In the genomic region with DNA sequence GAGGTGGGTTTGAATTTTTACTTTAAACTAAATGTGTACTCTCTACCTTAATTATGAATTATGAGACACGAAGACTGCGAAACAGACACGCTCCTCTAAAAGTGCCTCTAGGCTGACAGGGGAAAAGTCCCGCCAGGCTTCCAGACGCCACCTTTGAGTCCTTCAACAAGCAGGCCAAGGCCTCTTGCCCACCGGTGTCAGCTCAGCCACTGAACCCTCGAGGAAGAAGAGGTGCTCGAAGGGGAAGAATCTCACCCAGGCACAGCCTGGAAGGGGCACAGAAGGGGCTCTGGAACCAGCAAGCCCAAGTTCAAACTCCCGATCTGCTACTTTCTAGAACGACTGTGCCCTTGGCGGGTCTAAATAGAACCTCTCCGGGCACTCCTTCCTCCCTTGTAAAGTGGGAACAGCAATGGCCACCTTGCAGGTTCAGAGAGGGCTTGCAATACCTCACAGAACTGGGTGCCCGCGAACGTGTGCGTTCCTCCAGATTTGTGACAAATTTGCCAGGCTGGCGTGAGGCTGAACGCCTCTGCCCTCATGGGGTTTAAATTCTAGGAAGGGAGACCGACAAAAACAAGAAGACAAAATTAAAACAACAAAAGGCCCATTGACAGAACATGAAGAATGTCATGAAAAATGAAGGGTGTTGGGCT, we compare ENCODE assay signal across 9 cellular contexts.
DNase-seq lines count a peak whose midpoint lies in the region; ATAC-seq and TF ChIP-seq lines count a peak whose summit lies in the region.
"Had no signal": no experiment of that assay in that cellular context is flagged by ENCODE, and none has a peak within 500 bp of the region (broad histone marks: within the 10 kb centered on the region; RNA-seq: fewer than 3 reads in every experiment).

No MANE protein-coding gene starts in this region.

- no peaks in the 10 kb centered on the region for H3K36me3 ChIP-seq in lower lobe of right lung
- H3K36me3 ChIP-seq in tibial artery = no peaks in the 10 kb centered on the region

- DNase-seq in activated T-cell treated with anti-CD3 and anti-CD28 coated beads, Interleukin-2, amount 50 U/mL, for 72 hours = no peak
- DNase-seq in activated T-cell treated with anti-CD3 and anti-CD28 coated beads, Interleukin-2, amount 50 U/mL, for 1 hour = no peak
- DNase-seq in astrocyte of the spinal cord (ENCODE audit: low read depth, low spot score) (no peak), lower lobe of right lung (no peak), tibial artery (no peak), COR-L47 (lab: John Stamatoyannopoulos, UW) (no peak), G401 (ENCODE audit: low spot score) (no peak)
- no peak for DNase-seq in stimulated activated CD4-positive, alpha-beta T cell treated with anti-CD3 and anti-CD28 coated beads, Interleukin-15, amount 100 ng/mL, for 24 hours
- DNase-seq: DMS79 had no signal

- no peak for ATAC-seq in activated T-cell treated with anti-CD3 and anti-CD28 coated beads, Interleukin-2, amount 50 U/mL, for 72 hours (replicated peaks in 1 of 2)
- ATAC-seq in lower lobe of right lung = no peak

- no peaks in the 10 kb centered on the region for H3K9me3 Mint-ChIP-seq in activated T-cell treated with anti-CD3 and anti-CD28 coated beads, Interleukin-2, amount 50 U/mL, for 72 hours

- H3K27me3 ChIP-seq in lower lobe of right lung (ENCODE audit: low read depth) (no peaks in the 10 kb centered on the region), tibial artery (no peaks in the 10 kb centered on the region)

- no peaks in the 10 kb centered on the region for H3K27me3 Mint-ChIP-seq in activated T-cell treated with anti-CD3 and anti-CD28 coated beads, Interleukin-2, amount 50 U/mL, for 72 hours (ENCODE audit: low read depth)

- TF ChIP-seq CTCF in astrocyte of the spinal cord (IDR thresholded peaks at IDR 0.05; ENCODE audit: low read depth, low read length) = no peak
- TF ChIP-seq CTCF in lower lobe of right lung (IDR thresholded peaks at IDR 0.05) = no peak
- no peak for TF ChIP-seq CTCF in tibial artery (IDR thresholded peaks at IDR 0.05)

- H3K27ac ChIP-seq in lower lobe of right lung = peak overlapping the region; percentile 90
- H3K27ac ChIP-seq in tibial artery = peak overlapping the region; percentile 82 to 83

- H3K4me1 ChIP-seq in lower lobe of right lung (peaks cover 41% of the 10 kb centered on the region), tibial artery (peaks cover 0 to 36% (median 27%) of the 10 kb centered on the region in 4 donors)

- in situ Hi-C loops in astrocyte of the spinal cord (cut with HindIII; ENCODE audit: low sequenced_read_pairs) = no loop called here
- in situ Hi-C loops in G401 (cut with HindIII; ENCODE audit: low sequenced_read_pairs) = no loop called here

- peak overlapping the region; percentile 75 to 81 for H3K4me3 Mint-ChIP-seq in activated T-cell treated with anti-CD3 and anti-CD28 coated beads, Interleukin-2, amount 50 U/mL, for 72 hours

- peaks cover 46% of the 10 kb centered on the region for H3K4me1 Mint-ChIP-seq in activated T-cell treated with anti-CD3 and anti-CD28 coated beads, Interleukin-2, amount 50 U/mL, for 72 hours (ENCODE audit: low read depth)

- H3K27ac Mint-ChIP-seq in activated T-cell treated with anti-CD3 and anti-CD28 coated beads, Interleukin-2, amount 50 U/mL, for 72 hours = peak overlapping the region; percentile 60

- H3K36me3 Mint-ChIP-seq in activated T-cell treated with anti-CD3 and anti-CD28 coated beads, Interleukin-2, amount 50 U/mL, for 72 hours (ENCODE audit: insufficient read depth in 2 of 2) = no peaks in the 10 kb centered on the region

- H3K9me3 ChIP-seq in lower lobe of right lung (no peaks in the 10 kb centered on the region), tibial artery (no peaks in the 10 kb centered on the region)

- peak overlapping the region; percentile 48 for H3K4me3 ChIP-seq in astrocyte of the spinal cord (ENCODE audit: low read depth, low read length)
- H3K4me3 ChIP-seq in lower lobe of right lung = peak overlapping the region; percentile 71
- H3K4me3 ChIP-seq in tibial artery = peak overlapping the region; percentile 62 to 66

- intact Hi-C loops in lower lobe of right lung (cut with DNase I) (no loop called here), tibial artery (cut with DNase I; ENCODE audit: low total_unique reads) (no loop called here)
